1 cellular context compared by ENCODE assay signal in the genomic region with DNA sequence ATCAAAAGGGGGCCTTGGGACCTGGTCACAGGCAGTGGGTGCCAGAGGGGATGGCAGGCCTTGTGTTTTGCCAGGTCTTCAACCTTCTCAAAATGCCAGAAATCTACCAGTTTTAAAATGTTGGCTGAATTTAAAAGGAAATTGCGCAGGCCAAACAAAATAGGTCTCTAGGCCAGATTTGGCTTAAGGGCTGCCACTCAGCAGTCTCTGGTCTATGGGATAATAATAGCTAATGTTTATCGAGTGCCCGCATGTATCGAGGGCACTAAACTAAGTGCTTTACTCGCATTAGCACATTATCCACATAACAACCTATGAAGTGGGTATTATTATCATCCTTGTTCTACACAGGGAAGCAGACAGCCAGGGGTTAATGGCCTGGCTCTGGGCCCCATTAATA.
TF ChIP-seq lines count a peak whose summit lies in the region.

No MANE protein-coding gene starts in this region.

TF ChIP-seq in HepG2, 621 proteins besides CTCF, POLR2A, EP300 and RAD21:
- TF ChIP-seq ZNF652 (CRISPR knock-in tag; IDR thresholded peaks at IDR 0.05; ENCODE audit: borderline replicate concordance, low read depth) (peak; percentile 13; the same call in 1 of the 2 replicates), ONECUT2 (CRISPR knock-in tag; IDR thresholded peaks at IDR 0.05) (no peak)
